In genomic region chr6:7108196-7108963, GRCh38 we compare ENCODE assay signal across 8 cellular contexts. TPM values are rescaled to one million over a fixed set of nuclear protein-coding genes. Genes with fewer than 3 reads are reported as not detected.
DNase-seq lines count a peak whose midpoint lies in the region; ATAC-seq and TF ChIP-seq lines count a peak whose summit lies in the region.

No MANE protein-coding gene starts in this region.

- intact Hi-C loops in uterus (cut with DNase I; ENCODE audit: low total_unique reads), result no loop called here

- H3K27ac ChIP-seq in BLaER1 (peak overlapping the region; percentile 92), OCI-LY1 (ENCODE audit: low read depth, low read length, poor library complexity, severe bottlenecking) (no peak overlapping the region), uterus (peak overlapping the region; percentile 90 to 97)

- TF ChIP-seq CTCF in OCI-LY1 (IDR thresholded peaks at IDR 0.05; ENCODE audit: low read length) (no peak), uterus (IDR thresholded peaks at IDR 0.05) (no peak)

- H3K4me3 ChIP-seq in BLaER1, result peak overlapping the region; percentile 99
- H3K4me3 ChIP-seq in OCI-LY1 (ENCODE audit: low read depth, low read length, poor library complexity, severe bottlenecking), result peak overlapping the region; percentile 88
- peak overlapping the region; percentile 85 for H3K4me3 ChIP-seq in neuron (ENCODE audit: low read length)
- peak overlapping the region; percentile 81 to 83 for H3K4me3 ChIP-seq in uterus

- H3K4me1 ChIP-seq in BLaER1 (peaks cover 39% of the 10 kb centered on the region), OCI-LY1 (ENCODE audit: insufficient read depth, low read length, severe bottlenecking) (peaks cover 53% of the 10 kb centered on the region), neuron (ENCODE audit: insufficient read depth, low read length) (peaks cover 38% of the 10 kb centered on the region), uterus (peaks cover 0 to 3% of the 10 kb centered on the region in 2 donors)

- H3K36me3 ChIP-seq in BLaER1 (no peaks in the 10 kb centered on the region), OCI-LY1 (ENCODE audit: insufficient read depth, low read length) (no peaks in the 10 kb centered on the region), neuron (ENCODE audit: insufficient read depth, low read length) (no peaks in the 10 kb centered on the region), uterus (no peaks in the 10 kb centered on the region)

- TF ChIP-seq POLR2A in uterus (IDR thresholded peaks at IDR 0.05), result peak in 1 of 2 donors; percentile 13

- H3K9me3 ChIP-seq in BLaER1 (no peaks in the 10 kb centered on the region), OCI-LY1 (ENCODE audit: low read length) (no peaks in the 10 kb centered on the region), neuron (ENCODE audit: low read length) (no peaks in the 10 kb centered on the region), uterus (no peaks in the 10 kb centered on the region)

- H3K27me3 ChIP-seq in BLaER1 (no peaks in the 10 kb centered on the region), OCI-LY1 (ENCODE audit: insufficient read depth, low read length) (no peaks in the 10 kb centered on the region), neuron (ENCODE audit: insufficient read depth, low read length) (no peaks in the 10 kb centered on the region), uterus (no peaks in the 10 kb centered on the region)

- H3K9ac ChIP-seq in BLaER1 (peak overlapping the region; percentile 92), OCI-LY1 (ENCODE audit: low read length) (peak overlapping the region; percentile 89)

- DNase-seq in activated effector memory CD4-positive, alpha-beta T cell treated with anti-CD3 and anti-CD28 coated beads, Interleukin-2, amount 50 U/mL, for 16 hours, result peak; percentile 80
- DNase-seq in foreskin melanocyte, result peak; percentile 58
- peak; percentile 60 to 63 for DNase-seq in uterus
- DNase-seq in NOMO-1 (lab: John Stamatoyannopoulos, UW; ENCODE audit: unreplicated experiment in 2 of 2), result no peak

- peaks cover 42% of the 10 kb centered on the region for H4K20me1 ChIP-seq in BLaER1
- H4K20me1 ChIP-seq in OCI-LY1 (ENCODE audit: insufficient read depth, low read length), result no peaks in the 10 kb centered on the region

- H2AFZ ChIP-seq in OCI-LY1 (ENCODE audit: low read length) (0 out of 2 replicates have a peak overlapping the region, but pooled peaks have one; percentile 14), neuron (ENCODE audit: low read depth, low read length) (peak overlapping the region; percentile 69)

- peak overlapping the region; percentile 96 for H3K4me2 ChIP-seq in BLaER1
- peak overlapping the region; percentile 74 for H3K4me2 ChIP-seq in OCI-LY1 (ENCODE audit: low read length)

- H3F3A ChIP-seq in OCI-LY1 (ENCODE audit: insufficient read depth, low read length), result 0 out of 2 replicates have a peak, but pooled peaks cover 4% of the 10 kb centered on the region

- ATAC-seq in GM21515 (IDR thresholded peaks at IDR 0.05; ENCODE audit: unreplicated experiment), result peak; percentile 3

- peaks cover 9% of the 10 kb centered on the region for H3K79me2 ChIP-seq in OCI-LY1 (ENCODE audit: insufficient read depth, low read length)

- no peaks in the 10 kb centered on the region for H3K9me2 ChIP-seq in OCI-LY1 (ENCODE audit: low read depth, low read length)

RNA-seq across cellular contexts. Expression of gene RREB1, which starts 0.6 kb away (rescaled TPM):
- total RNA-seq in uterus, result 10 to 100 TPM; 15.1 to 65.9 (median 22.7) TPM

Comparison
In these comparisons a context has a peak if more than half of its experiments do, and no peak if none do; other contexts are left out.
1. DNase-seq: peak in activated effector memory CD4-positive, alpha-beta T cell treated with anti-CD3 and anti-CD28 coated beads, Interleukin-2, amount 50 U/mL, for 16 hours (single experiment), foreskin melanocyte (single experiment) and uterus (2 of 2); none in NOMO-1 (0 of 2).
2. Peak in every context shown above with its lines, with median percentiles within 50 percentile points of each other: H3K4me3 ChIP-seq.